1 cellular context compared by ENCODE assay signal in genomic region chr3:59555593-59556315, GRCh38.
TF ChIP-seq lines count a peak whose summit lies in the region.

No MANE protein-coding gene starts in this region.

TF ChIP-seq in IMR-90, 13 proteins besides CTCF, POLR2A, EP300 and RAD21:
- TF ChIP-seq CHD1 (IDR thresholded peaks at IDR 0.05; ENCODE audit: low read depth, low read length) = no peak
- peak; percentile 89 for TF ChIP-seq CEBPB (IDR thresholded peaks at IDR 0.05; ENCODE audit: low read depth, low read length)
